Comparison of ENCODE assay signal across 26 cellular contexts in genomic region chr1:225415967-225416745, GRCh38.
"Had no signal": no experiment of that assay in that cellular context is flagged by ENCODE, and none has a peak within 500 bp of the region (broad histone marks: within the 10 kb centered on the region; RNA-seq: fewer than 3 reads in every experiment).

No MANE protein-coding gene starts in this region.

- H3K27me3 Mint-ChIP-seq: activated naive CD4-positive, alpha-beta T cell treated with anti-CD3 and anti-CD28 coated beads, Interleukin-2, amount 50 U/mL, for 24 hours had no signal

- H3K27ac Mint-ChIP-seq: activated CD8-positive, alpha-beta T cell treated with anti-CD3 and anti-CD28 coated beads, Interleukin-2, amount 10 ng/mL, durations not matched to agents 7 days and 5 days; activated naive CD4-positive, alpha-beta T cell treated with anti-CD3 and anti-CD28 coated beads, Interleukin-2, amount 50 U/mL, for 24 hours; T-helper 1 cell treated with Interleukin-12 subunit alpha and Interleukin-12 subunit beta and Interleukin-4 antibody, amounts not matched to agents 30 μg/mL and 1 μg/mL, for 36 hours; WTC11 had no signal

- DNase-seq: activated CD4-positive, alpha-beta T cell treated with anti-CD3 and anti-CD28 coated beads for 48 hours; activated CD4-positive, alpha-beta T cell treated with anti-CD3 and anti-CD28 coated beads, Interleukin-2, amount 50 U/mL, for 4 hours; activated CD4-positive, CD25-positive, alpha-beta regulatory T cell treated with anti-CD3 and anti-CD28 coated beads, Interleukin-2, amount 50 U/mL, for 72 hours; activated CD8-positive, alpha-beta memory T cell treated with anti-CD3 and anti-CD28 coated beads, Interleukin-2, amount 50 U/mL, for 48 hours; activated CD8-positive, alpha-beta T cell treated with anti-CD3 and anti-CD28 coated beads, Interleukin-2, amount 10 ng/mL, durations not matched to agents 7 days and 5 days; activated effector memory CD4-positive, alpha-beta T cell treated with Interleukin-2 at 50 U/mL for 16 hours; activated naive CD4-positive, alpha-beta T cell; activated T-cell treated with anti-CD3 and anti-CD28 coated beads, Interleukin-2, amount 50 U/mL, for 1 hour; aorta; caudate nucleus; NCI-H1092; NCI-H1417 treated with DMSO at 0.1 percent for 48 hours; NCI-H1694; NCI-H2029; NCI-H2107; NCI-H2171 treated with DMSO at 0.1 percent for 48 hours; NCI-H226; NCI-H526; NCI-H774; NK-92 treated with Interleukin-12 subunit alpha and Interleukin-12 subunit beta, amount 100 ng/mL, for 24 hours; OCI-M1; Peyer's patch; Right ventricle myocardium superior had no signal

- H3K4me3 Mint-ChIP-seq: activated CD8-positive, alpha-beta T cell treated with anti-CD3 and anti-CD28 coated beads, Interleukin-2, amount 10 ng/mL, durations not matched to agents 7 days and 5 days; activated naive CD4-positive, alpha-beta T cell treated with anti-CD3 and anti-CD28 coated beads, Interleukin-2, amount 50 U/mL, for 24 hours; T-helper 1 cell treated with Interleukin-12 subunit alpha and Interleukin-12 subunit beta and Interleukin-4 antibody, amounts not matched to agents 30 μg/mL and 1 μg/mL, for 36 hours; WTC11 had no signal

- ATAC-seq: activated CD8-positive, alpha-beta T cell treated with anti-CD3 and anti-CD28 coated beads, Interleukin-2, amount 10 ng/mL, durations not matched to agents 7 days and 5 days; WTC11 had no signal

- H3K9me3 Mint-ChIP-seq: activated naive CD4-positive, alpha-beta T cell treated with anti-CD3 and anti-CD28 coated beads, Interleukin-2, amount 50 U/mL, for 24 hours; T-helper 1 cell treated with Interleukin-12 subunit alpha and Interleukin-12 subunit beta and Interleukin-4 antibody, amounts not matched to agents 30 μg/mL and 1 μg/mL, for 36 hours; WTC11 had no signal
